Comparison of ENCODE assay signal across 14 cellular contexts in genomic region chr7:98616381-98617050, GRCh38. TPM values are rescaled to one million over a fixed set of nuclear protein-coding genes. Genes with fewer than 3 reads are reported as not detected.
DNase-seq lines count a peak whose midpoint lies in the region; ATAC-seq and TF ChIP-seq lines count a peak whose summit lies in the region.
"Had no signal": no experiment of that assay in that cellular context is flagged by ENCODE, and none has a peak within 500 bp of the region (broad histone marks: within the 10 kb centered on the region; RNA-seq: fewer than 3 reads in every experiment).

No MANE protein-coding gene starts in this region.

- H3K4me3 Mint-ChIP-seq in MCF 10A (ENCODE audit: unreplicated experiment) = no peak overlapping the region
- H3K4me3 Mint-ChIP-seq: activated CD8-positive, alpha-beta T cell treated with anti-CD3 and anti-CD28 coated beads, Interleukin-2, amount 10 ng/mL, durations not matched to agents 7 days and 5 days; activated naive CD4-positive, alpha-beta T cell treated with anti-CD3 and anti-CD28 coated beads for 36 hours had no signal

- H3K27ac ChIP-seq in breast epithelium (no peak overlapping the region), lower lobe of right lung (no peak overlapping the region), tibial nerve (peak overlapping the region in 1 of 4 donors; percentile 79)
- H3K27ac ChIP-seq: A549, thyroid gland had no signal

- no peak for DNase-seq in breast epithelium (ENCODE audit: low spot score in 2 of 2)
- no peak for DNase-seq in MCF 10A (ENCODE audit: unreplicated experiment)
- DNase-seq in adipocyte (ENCODE audit: low read depth) = peak; percentile 2
- no peak for DNase-seq in lower lobe of right lung
- no peak for DNase-seq in tibial nerve (ENCODE audit: low spot score in 2 of 2)
- DNase-seq in NCI-H1436 (lab: John Stamatoyannopoulos, UW) = no peak
- DNase-seq: activated CD8-positive, alpha-beta T cell treated with anti-CD3 and anti-CD28 coated beads, Interleukin-2, amount 10 ng/mL, durations not matched to agents 7 days and 5 days; NCI-H2081 treated with DMSO at 0.1 percent for 48 hours; thyroid gland had no signal

- POLR2A ChIA-PET in MCF 10A (lab: Yijun Ruan, JAX) = no interaction called here

- H3K9ac ChIP-seq in adipocyte (ENCODE audit: low read length) = no peak overlapping the region

- no TSS peak for BruUV-seq in MCF 10A (replicated peaks; lab: Mats Ljungman, UMichigan)

- H3K9me3 ChIP-seq in breast epithelium (no peaks in the 10 kb centered on the region), adipocyte (ENCODE audit: control insufficient read depth, low read length) (no peaks in the 10 kb centered on the region), lower lobe of right lung (no peaks in the 10 kb centered on the region), tibial nerve (no peaks in the 10 kb centered on the region)
- H3K9me3 ChIP-seq: A549, thyroid gland had no signal

- H3K4me1 Mint-ChIP-seq in MCF 10A (ENCODE audit: insufficient read depth, unreplicated experiment) = no peaks in the 10 kb centered on the region

- peak overlapping the region in 2 of 3 donors; percentile 30 to 42 for H3K4me3 ChIP-seq in breast epithelium
- no peak overlapping the region for H3K4me3 ChIP-seq in adipocyte (ENCODE audit: low read length)
- peak overlapping the region; percentile 31 for H3K4me3 ChIP-seq in lower lobe of right lung
- H3K4me3 ChIP-seq in tibial nerve = peak overlapping the region in 3 of 4 donors; percentile 6 to 59 (median 15)
- H3K4me3 ChIP-seq: A549, thyroid gland had no signal

- H3K9me3 Mint-ChIP-seq in MCF 10A (ENCODE audit: unreplicated experiment) = no peaks in the 10 kb centered on the region

- peaks cover 3 to 71% of the 10 kb centered on the region in 2 donors for H3K27me3 ChIP-seq in breast epithelium
- H3K27me3 ChIP-seq in adipocyte (replicated peaks; ENCODE audit: control insufficient read depth, insufficient read depth, low read length) = peaks cover 26% of the 10 kb centered on the region
- H3K27me3 ChIP-seq in lower lobe of right lung (ENCODE audit: low read depth) = peaks cover 43% of the 10 kb centered on the region
- H3K27me3 ChIP-seq in tibial nerve = peaks cover 0 to 24% of the 10 kb centered on the region in 2 donors
- H3K27me3 ChIP-seq: thyroid gland had no signal

- H3K27me3 Mint-ChIP-seq in MCF 10A (ENCODE audit: insufficient read depth, unreplicated experiment) = peaks cover 27% of the 10 kb centered on the region

- intact Hi-C loops in breast epithelium (cut with DNase I; ENCODE audit: low total_unique reads) (no loop called here), MCF 10A (cut with micrococcal nuclease) (loop anchor here (10.0 kb wide), 1 partner anchor 128 kb away; no protein-coding TSS in a partner anchor), lower lobe of right lung (cut with DNase I) (no loop called here)

- no peak overlapping the region for H3K27ac Mint-ChIP-seq in MCF 10A (ENCODE audit: low read depth, unreplicated experiment)
- H3K27ac Mint-ChIP-seq: activated CD8-positive, alpha-beta T cell treated with anti-CD3 and anti-CD28 coated beads, Interleukin-2, amount 10 ng/mL, durations not matched to agents 7 days and 5 days; activated naive CD4-positive, alpha-beta T cell treated with anti-CD3 and anti-CD28 coated beads for 36 hours; progenitor cell of endocrine pancreas had no signal

- ATAC-seq in lower lobe of right lung = no peak
- ATAC-seq in HG02610 (IDR thresholded peaks at IDR 0.05; ENCODE audit: unreplicated experiment) = no peak
- no peak for ATAC-seq in GM18907 (IDR thresholded peaks at IDR 0.05; ENCODE audit: unreplicated experiment)

- TF ChIP-seq CTCF in breast epithelium (IDR thresholded peaks at IDR 0.05) (no peak), MCF 10A (IDR thresholded peaks at IDR 0.05; ENCODE audit: unreplicated experiment) (no peak), lower lobe of right lung (IDR thresholded peaks at IDR 0.05) (no peak), tibial nerve (IDR thresholded peaks at IDR 0.05) (no peak)

- H3K4me1 ChIP-seq in breast epithelium (no peaks in the 10 kb centered on the region), adipocyte (ENCODE audit: control insufficient read depth, insufficient read depth, low read length) (peaks cover 12% of the 10 kb centered on the region), lower lobe of right lung (peaks cover 10% of the 10 kb centered on the region), tibial nerve (peaks cover 0 to 31% (median 0%) of the 10 kb centered on the region in 4 donors)

- WGBS in tibial nerve, 2 donors = 5 to 8% methylated on average over 38 to 43 of the region's 67 CpGs

- CTCF ChIA-PET in MCF 10A (lab: Yijun Ruan, JAX) = interaction anchor here (0.9 kb wide), 1 partner anchor 153 kb away, joined by 3 read pairs; no protein-coding TSS in a partner anchor

- no peak for TF ChIP-seq EP300 in tibial nerve (IDR thresholded peaks at IDR 0.05)

- H3K36me3 Mint-ChIP-seq in MCF 10A (ENCODE audit: insufficient read depth, unreplicated experiment) = no peaks in the 10 kb centered on the region

- TF ChIP-seq POLR2A in breast epithelium (IDR thresholded peaks at IDR 0.05) = no peak
- TF ChIP-seq POLR2A in tibial nerve (IDR thresholded peaks at IDR 0.05) = no peak

- H3K36me3 ChIP-seq in breast epithelium = no peaks in the 10 kb centered on the region
- H3K36me3 ChIP-seq in adipocyte (ENCODE audit: control insufficient read depth, insufficient read depth, low read length, severe bottlenecking) = no peaks in the 10 kb centered on the region
- H3K36me3 ChIP-seq in lower lobe of right lung = no peaks in the 10 kb centered on the region
- peaks cover 0 to 9% (median 0%) of the 10 kb centered on the region in 3 donors for H3K36me3 ChIP-seq in tibial nerve
- H3K36me3 ChIP-seq: thyroid gland had no signal

RNA-seq across cellular contexts. Expression of gene NPTX2, which starts 0.6 kb away (rescaled TPM):
- total RNA-seq in breast epithelium = 1 to 10 TPM; 1.5 to 3.3 (median 3.2) TPM
- not detected in 2 replicates for total RNA-seq in MCF 10A (2022)
- total RNA-seq in lower lobe of right lung = 0.62 TPM
- 10 to 100 TPM; 24.5 to 46.8 (median 39.2) TPM for total RNA-seq in tibial nerve
- total RNA-seq: activated CD8-positive, alpha-beta T cell treated with anti-CD3 and anti-CD28 coated beads, Interleukin-2, amount 10 ng/mL, durations not matched to agents 7 days and 5 days; activated naive CD4-positive, alpha-beta T cell treated with anti-CD3 and anti-CD28 coated beads for 36 hours had no signal

Comparison
In these comparisons a context has a peak if more than half of its experiments do, and no peak if none do; other contexts are left out.
1. RNA of gene NPTX2, which starts 0.6 kb away (total RNA-seq): 24.5 to 46.8 TPM in tibial nerve; 1.5 to 3.3 TPM in breast epithelium, 0.62 TPM in lower lobe of right lung (single experiment) and not detected in MCF 10A; every median in the first group is over 4 times any median in the second.